Comparison of ENCODE assay signal across 8 cellular contexts in the genomic region with DNA sequence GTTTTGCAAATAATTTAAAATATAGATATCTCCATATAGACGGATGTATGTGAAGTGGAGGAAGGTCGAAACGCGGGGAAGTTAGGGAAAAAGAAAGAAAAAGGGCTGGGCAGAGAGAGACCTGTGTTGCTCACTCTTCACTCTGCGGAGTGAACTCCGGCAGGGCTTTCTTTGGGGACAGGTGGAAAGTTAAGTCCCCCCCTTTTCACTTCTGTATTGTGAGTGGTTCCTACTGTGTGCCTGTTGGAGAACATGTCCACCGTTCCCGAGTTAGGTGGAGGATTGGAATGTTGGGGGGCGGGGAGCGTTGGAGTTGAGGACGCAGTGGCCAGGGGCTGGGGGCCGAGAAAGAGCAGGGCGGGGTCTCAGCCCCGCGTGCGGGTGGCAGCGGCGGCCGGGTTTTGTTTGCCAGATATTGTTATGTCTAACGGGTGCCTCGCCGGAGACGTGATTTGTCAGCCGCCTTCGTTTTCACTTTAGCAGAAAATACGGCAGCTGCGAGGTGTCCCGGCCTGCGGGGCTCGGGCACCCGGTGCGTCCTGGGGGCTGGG.
DNase-seq lines count a peak whose midpoint lies in the region; ATAC-seq, FAIRE-seq and TF ChIP-seq lines count a peak whose summit lies in the region.

No MANE protein-coding gene starts in this region.

- no peaks in the 10 kb centered on the region for H3K36me3 Mint-ChIP-seq in nephron (ENCODE audit: low read depth)

- H2BK20ac ChIP-seq in H1 (ENCODE audit: low read length) = no peak overlapping the region

- no peaks in the 10 kb centered on the region for H3K36me3 ChIP-seq in H1 (ENCODE audit: control insufficient read depth in 2 of 4, insufficient read depth in 4 of 4, low read length in 3 of 4)

- peaks cover 85% of the 10 kb centered on the region for H3K27me3 Mint-ChIP-seq in nephron (ENCODE audit: low read depth)

- no peak overlapping the region for H4K8ac ChIP-seq in H1 (ENCODE audit: extremely low read depth, insufficient read depth, low read length)

- no peak overlapping the region for H2BK5ac ChIP-seq in H1 (ENCODE audit: low read depth, low read length)

- no peak overlapping the region for H3K9ac ChIP-seq in H1 (replicated peaks in 1 of 4; ENCODE audit: extremely low read depth in 1 of 4, low read depth in 3 of 4, low read length in 3 of 4)

- H3K4ac ChIP-seq in H1 (replicated peaks; ENCODE audit: insufficient read length, low read depth, low read length) = no peak overlapping the region

- H3K9me3 Mint-ChIP-seq in nephron = no peaks in the 10 kb centered on the region

- peaks cover 28 to 90% (median 86%) of the 10 kb centered on the region in 4 experiments for H3K27me3 ChIP-seq in H1 (replicated peaks in 1 of 4; ENCODE audit: control insufficient read depth in 3 of 4, extremely low read depth in 1 of 4, insufficient read depth in 3 of 4, low read length in 3 of 4)

- H2AFZ ChIP-seq in H1 (ENCODE audit: low read length) = no peak overlapping the region

- peak overlapping the region; percentile 80 to 93 (median 90) for H3K4me3 Mint-ChIP-seq in nephron

- FAIRE-seq in H1 (lab: Jason Lieb, UNC) = no peak

- 1% methylated on average over 23 of the region's 32 CpGs; no CpG with 5 or more reads in 1 of the 2 experiments for WGBS in H1 (ENCODE audit: extremely low coverage in 1 of 2, insufficient coverage in 1 of 2, insufficient read length in 1 of 2, insufficient replicate concordance in 2 of 2, low coverage in 1 of 2, low lambda C conversion rate in 2 of 2, missing lambda C conversion rate in 1 of 2), 2 experiments

- peak overlapping the region; percentile 21 to 69 (median 54) for H3K27ac Mint-ChIP-seq in nephron

- no peak overlapping the region for H3K56ac ChIP-seq in H1 (replicated peaks; ENCODE audit: insufficient read length, low read depth, low read length)

- peaks cover 0 to 21% (median 10%) of the 10 kb centered on the region in 4 experiments for H3K4me1 ChIP-seq in H1 (replicated peaks in 1 of 4; ENCODE audit: control insufficient read depth in 3 of 4, insufficient read depth in 4 of 4, low read length in 3 of 4)

- no peak for TF ChIP-seq RAD21 in H1 (IDR thresholded peaks at IDR 0.05 in 1 of 2, conservative IDR thresholded peaks at IDR 0.05 in 1 of 2; ENCODE audit: low read depth in 2 of 2, low read length in 2 of 2)

- no peak overlapping the region for H2BK120ac ChIP-seq in H1 (replicated peaks; ENCODE audit: low read depth, low read length)

- CTCF ChIA-PET in H1 (lab: Charles Lee; ENCODE audit: partially characterized antibody) = no interaction called here

- H2AK5ac ChIP-seq in H1 (ENCODE audit: low read depth, low read length) = no peak overlapping the region

- H4K20me1 ChIP-seq in H1 (replicated peaks in 1 of 2; ENCODE audit: control insufficient read depth in 1 of 2, insufficient read depth in 2 of 2, low read length in 2 of 2) = peaks cover 0 to 2% of the 10 kb centered on the region in 2 experiments

- POLR2A ChIA-PET in H1 (lab: Charles Lee; ENCODE audit: partially characterized antibody) = no interaction called here

- H3K4me3 ChIP-seq in LNCaP clone FGC (ENCODE audit: low read depth, low read length) (peak overlapping the region; percentile 50), H1 (ENCODE audit: extremely low read depth in 1 of 4, insufficient read depth in 2 of 4, low read depth in 3 of 4, low read length in 4 of 4) (peak overlapping the region; percentile 38 to 77 (median 44); a peak in 7 of 8 replicates)

- H3K23me2 ChIP-seq in H1 (ENCODE audit: low read depth, low read length) = peaks cover 23% of the 10 kb centered on the region

- no peak overlapping the region for H3K27ac ChIP-seq in H1 (ENCODE audit: low read depth, low read length)

- H3K4me2 ChIP-seq in H1 (ENCODE audit: insufficient read depth in 1 of 2, low read depth in 2 of 2, low read length in 2 of 2) = peak overlapping the region; percentile 80 to 99

- H4K5ac ChIP-seq in H1 (ENCODE audit: insufficient read length, low read depth, low read length) = no peak overlapping the region

- H3K79me2 ChIP-seq in H1 (ENCODE audit: control insufficient read depth in 1 of 2, insufficient read depth in 2 of 2, low read length in 2 of 2) = no peaks in the 10 kb centered on the region

- peaks cover 28% of the 10 kb centered on the region for H3K4me1 Mint-ChIP-seq in nephron

- TF ChIP-seq CTCF in LNCaP clone FGC (IDR thresholded peaks at IDR 0.05; ENCODE audit: control insufficient read depth, extremely low read depth, insufficient read depth) (no peak), H1 (IDR thresholded peaks at IDR 0.05; ENCODE audit: control extremely low read depth in 1 of 3, insufficient read depth in 1 of 3, low read depth in 1 of 3, low read length in 3 of 3) (no peak), nephron (IDR thresholded peaks at IDR 0.05; ENCODE audit: unreplicated experiment in 3 of 3) (no peak)

- H2BK12ac ChIP-seq in H1 (ENCODE audit: low read depth, low read length) = no peak overlapping the region

- TF ChIP-seq EP300 in H1 (IDR thresholded peaks at IDR 0.05; ENCODE audit: borderline replicate concordance in 1 of 2, low read depth in 2 of 2, low read length in 2 of 2) = no peak

- no peak for DNase-seq in LNCaP clone FGC (ENCODE audit: low read depth)
- peak in 1 of 2 experiments; percentile 56 for DNase-seq in H1 (ENCODE audit: low read depth in 1 of 2, low spot score in 2 of 2)
- DNase-seq in T1000 (lab: John Stamatoyannopoulos, UW) = no peak
- DNase-seq in central memory CD4-positive, alpha-beta T cell = no peak
- no peak for DNase-seq in activated CD8-positive, alpha-beta memory T cell treated with anti-CD3 and anti-CD28 coated beads, Interleukin-2, amount 50 U/mL, for 4 hours

- H3K14ac ChIP-seq in H1 (ENCODE audit: insufficient read length) = no peak overlapping the region

- peak; percentile 12 for ATAC-seq in GM19023 (IDR thresholded peaks at IDR 0.05; ENCODE audit: unreplicated experiment)
- no peak for ATAC-seq in HG03342 (IDR thresholded peaks at IDR 0.05; ENCODE audit: unreplicated experiment)

- H3K79me1 ChIP-seq in H1 (ENCODE audit: low read depth, low read length) = no peaks in the 10 kb centered on the region

- H3K18ac ChIP-seq in H1 (ENCODE audit: extremely low read depth, low read length) = no peak overlapping the region

- no peaks in the 10 kb centered on the region for H3K9me3 ChIP-seq in H1 (ENCODE audit: insufficient read depth in 2 of 2, low read depth in 1 of 2, low read length in 1 of 2)

- no peak for TF ChIP-seq POLR2A in H1 (IDR thresholded peaks at IDR 0.05; ENCODE audit: control extremely low read depth in 1 of 2, low read depth in 2 of 2, low read length in 2 of 2)

- H3K23ac ChIP-seq in H1 (ENCODE audit: insufficient read length) = no peak overlapping the region

- H2BK15ac ChIP-seq in H1 (ENCODE audit: low read length) = no peak overlapping the region

- H4K91ac ChIP-seq in H1 (replicated peaks; ENCODE audit: insufficient read length, low read length) = no peak overlapping the region

TF ChIP-seq in H1, 55 proteins besides CTCF, POLR2A, EP300 and RAD21:
- TF ChIP-seq TEAD4 (IDR thresholded peaks at IDR 0.05; ENCODE audit: low read depth, low read length) (0 out of 2 replicates have a peak, but pooled peaks have one; percentile 24), KDM4A (IDR thresholded peaks at IDR 0.05; ENCODE audit: low read depth, low read length, severe bottlenecking) (peak; percentile 11), SUZ12 (IDR thresholded peaks at IDR 0.05; ENCODE audit: low read length) (peak; percentile 39), EZH2 (IDR thresholded peaks at IDR 0.05; ENCODE audit: low read depth, low read length, severe bottlenecking) (no peak)
